In genomic region chr5:72776684-72777083, GRCh38 we compare ENCODE assay signal across 9 cellular contexts.
"Had no signal": no experiment of that assay in that cellular context is flagged by ENCODE, and none has a peak within 500 bp of the region (broad histone marks: within the 10 kb centered on the region; RNA-seq: fewer than 3 reads in every experiment).

No MANE protein-coding gene starts in this region.

- ATAC-seq: HepG2 had no signal

- H3K4me3 ChIP-seq: GM23248 had no signal

- H3K9ac ChIP-seq: GM23248 had no signal

- H3K27ac Mint-ChIP-seq: H9, HFFc6, IgD-negative memory B cell had no signal

- FAIRE-seq: H54, HepG2 had no signal

- H3K27ac ChIP-seq: GM23248, HL-60 had no signal

- H2AFZ ChIP-seq: GM23248 had no signal

- H3K4me3 Mint-ChIP-seq: H9, HFFc6, IgD-negative memory B cell had no signal

- H3K4me1 Mint-ChIP-seq: IgD-negative memory B cell had no signal

- DNase-seq: GM23248, H9, HCEC 1CT, HFFc6, KG1 had no signal
